Comparison of ENCODE assay signal across 8 cellular contexts in the genomic region with DNA sequence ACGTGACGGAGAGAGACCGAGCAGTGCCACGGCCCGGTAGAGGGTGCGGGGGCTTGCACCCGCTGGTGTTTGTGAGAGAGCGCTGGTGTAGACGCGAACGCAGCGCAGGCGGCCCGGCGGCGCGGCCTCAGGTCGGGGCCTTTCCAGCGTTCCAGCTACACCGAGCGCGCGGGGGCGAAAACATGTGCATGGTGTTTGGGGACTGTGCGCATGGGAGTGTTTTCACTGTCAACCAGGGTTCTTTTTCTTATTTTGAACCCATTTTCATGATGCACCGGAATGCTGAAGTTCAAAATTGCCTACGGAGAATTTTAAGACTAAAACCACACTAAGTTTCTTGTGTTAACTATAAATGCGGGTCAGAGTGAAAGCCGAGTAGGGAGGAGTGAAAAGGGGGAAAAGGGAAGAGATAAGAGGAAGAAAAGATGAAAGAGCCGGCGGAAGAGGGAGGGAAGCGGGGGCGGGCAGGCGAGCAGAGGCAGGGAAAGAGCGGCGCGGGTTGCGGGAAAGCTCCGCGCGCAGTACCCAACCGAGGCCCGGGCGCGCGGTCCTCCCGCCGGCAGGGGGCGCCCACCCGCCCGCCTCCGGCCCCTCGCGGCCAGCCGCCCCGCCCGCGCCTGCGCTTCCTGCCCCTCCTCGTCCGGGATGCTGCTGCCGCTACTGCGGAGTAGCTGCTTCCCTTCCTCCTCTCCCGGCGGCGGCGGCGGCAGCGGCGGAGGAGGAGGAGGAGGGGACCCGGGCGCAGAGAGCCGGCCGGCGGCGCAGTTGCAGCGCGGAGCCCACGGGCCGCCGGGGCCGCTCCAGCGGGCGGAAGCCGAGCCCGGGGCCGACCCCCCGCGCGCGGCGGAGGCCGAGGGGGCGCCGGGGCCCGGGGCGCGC. TPM values are rescaled to one million over a fixed set of nuclear protein-coding genes. Genes with fewer than 3 reads are reported as not detected.
A peak's percentile ranks its signal among the peaks of the same experiment; 100 is the strongest.
DNase-seq lines count a peak whose midpoint lies in the region; ATAC-seq and TF ChIP-seq lines count a peak whose summit lies in the region.

A gene with protein sequence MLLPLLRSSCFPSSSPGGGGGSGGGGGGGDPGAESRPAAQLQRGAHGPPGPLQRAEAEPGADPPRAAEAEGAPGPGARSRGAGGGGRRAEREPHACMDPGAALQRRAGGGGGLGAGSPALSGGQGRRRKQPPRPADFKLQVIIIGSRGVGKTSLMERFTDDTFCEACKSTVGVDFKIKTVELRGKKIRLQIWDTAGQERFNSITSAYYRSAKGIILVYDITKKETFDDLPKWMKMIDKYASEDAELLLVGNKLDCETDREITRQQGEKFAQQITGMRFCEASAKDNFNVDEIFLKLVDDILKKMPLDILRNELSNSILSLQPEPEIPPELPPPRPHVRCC (plus strand): TSS at position 643 of the 879 bp plus-strand sequence. CDS start 3 bp downstream, at position 646.

- DNase-seq in A172 (ENCODE audit: low spot score), result peak; percentile 66
- DNase-seq in NCI-H345 (lab: John Stamatoyannopoulos, UW), result peak; percentile 87
- DNase-seq in cerebellar cortex (ENCODE audit: low spot score), result peak; percentile 76
- DNase-seq in kidney epithelial cell (ENCODE audit: low read depth), result no peak
- DNase-seq in stimulated activated CD4-positive, alpha-beta T cell treated with anti-CD3 and anti-CD28 coated beads, Interleukin-15, amount 100 ng/mL, for 24 hours, result peak; percentile 90

- H3K27me3 ChIP-seq in kidney epithelial cell (ENCODE audit: control insufficient read depth, insufficient read depth, low read length), result peaks cover 7% of the 10 kb centered on the region

- H3K36me3 ChIP-seq in kidney epithelial cell (ENCODE audit: control insufficient read depth, insufficient read depth, low read length), result no peaks in the 10 kb centered on the region

- peak within 1 kb of the TSS; percentile 73 for H3K4me3 ChIP-seq in kidney epithelial cell (ENCODE audit: low read depth, low read length)

- ATAC-seq in GM18867 (IDR thresholded peaks at IDR 0.05; ENCODE audit: unreplicated experiment) (peak; percentile 84), HG03139 (IDR thresholded peaks at IDR 0.05; ENCODE audit: unreplicated experiment) (peak; percentile 75)
- peak; percentile 88 to 90 for ATAC-seq in activated CD4-positive, CD25-positive, alpha-beta regulatory T cell treated with anti-CD3 and anti-CD28 coated beads, Interleukin-2, amount 50 U/mL, for 24 hours

- TF ChIP-seq CTCF in kidney epithelial cell (IDR thresholded peaks at IDR 0.05; ENCODE audit: insufficient read depth, low read length, poor library complexity, severe bottlenecking), result peak; percentile 13

RNA-seq across cellular contexts. Expression of the gene that starts here (rescaled TPM):
- 95.0 and 101 TPM in 2 replicates for total RNA-seq in A172 (2014; rRNA removed; shearing (Covaris generic))
- total RNA-seq in kidney epithelial cell, result 60.5 and 61.0 TPM in 2 replicates
